ENCODE assay signal across 1 cellular context in genomic region chr19:42281175-42282035, GRCh38.
TF ChIP-seq lines count a peak whose summit lies in the region.

No MANE protein-coding gene starts in this region.

TF ChIP-seq in HepG2, 621 proteins besides CTCF, POLR2A, EP300 and RAD21 (continued from another document and continues in another):
- TF ChIP-seq, protein P1, sequence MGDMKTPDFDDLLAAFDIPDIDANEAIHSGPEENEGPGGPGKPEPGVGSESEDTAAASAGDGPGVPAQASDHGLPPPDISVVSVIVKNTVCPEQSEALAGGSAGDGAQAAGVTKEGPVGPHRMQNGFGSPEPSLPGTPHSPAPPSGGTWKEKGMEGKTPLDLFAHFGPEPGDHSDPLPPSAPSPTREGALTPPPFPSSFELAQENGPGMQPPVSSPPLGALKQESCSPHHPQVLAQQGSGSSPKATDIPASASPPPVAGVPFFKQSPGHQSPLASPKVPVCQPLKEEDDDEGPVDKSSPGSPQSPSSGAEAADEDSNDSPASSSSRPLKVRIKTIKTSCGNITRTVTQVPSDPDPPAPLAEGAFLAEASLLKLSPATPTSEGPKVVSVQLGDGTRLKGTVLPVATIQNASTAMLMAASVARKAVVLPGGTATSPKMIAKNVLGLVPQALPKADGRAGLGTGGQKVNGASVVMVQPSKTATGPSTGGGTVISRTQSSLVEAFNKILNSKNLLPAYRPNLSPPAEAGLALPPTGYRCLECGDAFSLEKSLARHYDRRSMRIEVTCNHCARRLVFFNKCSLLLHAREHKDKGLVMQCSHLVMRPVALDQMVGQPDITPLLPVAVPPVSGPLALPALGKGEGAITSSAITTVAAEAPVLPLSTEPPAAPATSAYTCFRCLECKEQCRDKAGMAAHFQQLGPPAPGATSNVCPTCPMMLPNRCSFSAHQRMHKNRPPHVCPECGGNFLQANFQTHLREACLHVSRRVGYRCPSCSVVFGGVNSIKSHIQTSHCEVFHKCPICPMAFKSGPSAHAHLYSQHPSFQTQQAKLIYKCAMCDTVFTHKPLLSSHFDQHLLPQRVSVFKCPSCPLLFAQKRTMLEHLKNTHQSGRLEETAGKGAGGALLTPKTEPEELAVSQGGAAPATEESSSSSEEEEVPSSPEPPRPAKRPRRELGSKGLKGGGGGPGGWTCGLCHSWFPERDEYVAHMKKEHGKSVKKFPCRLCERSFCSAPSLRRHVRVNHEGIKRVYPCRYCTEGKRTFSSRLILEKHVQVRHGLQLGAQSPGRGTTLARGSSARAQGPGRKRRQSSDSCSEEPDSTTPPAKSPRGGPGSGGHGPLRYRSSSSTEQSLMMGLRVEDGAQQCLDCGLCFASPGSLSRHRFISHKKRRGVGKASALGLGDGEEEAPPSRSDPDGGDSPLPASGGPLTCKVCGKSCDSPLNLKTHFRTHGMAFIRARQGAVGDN (CRISPR knock-in tag; IDR thresholded peaks at IDR 0.05): peak; percentile 63
- peak; percentile 65 for TF ChIP-seq ZFX (CRISPR knock-in tag; IDR thresholded peaks at IDR 0.05; ENCODE audit: low read depth)
- no peak for TF ChIP-seq ZSCAN12 (CRISPR knock-in tag; IDR thresholded peaks at IDR 0.05)
- peak in 1 of 2 experiments; percentile 52; a peak in 3 of 4 replicates for TF ChIP-seq HMGXB4 (CRISPR knock-in tag; IDR thresholded peaks at IDR 0.05; ENCODE audit: borderline replicate concordance in 1 of 2, low read depth in 1 of 2)
- no peak for TF ChIP-seq ZC3H4 (CRISPR knock-in tag; IDR thresholded peaks at IDR 0.05; ENCODE audit: borderline replicate concordance)
- no peak for TF ChIP-seq USF2 (IDR thresholded peaks at IDR 0.05; ENCODE audit: low read depth, low read length)
- no peak for TF ChIP-seq USF2 (CRISPR knock-in tag; IDR thresholded peaks at IDR 0.05; ENCODE audit: borderline replicate concordance)
- TF ChIP-seq ZFY (CRISPR knock-in tag; IDR thresholded peaks at IDR 0.05): peak; percentile 45
- TF ChIP-seq EED (CRISPR knock-in tag; IDR thresholded peaks at IDR 0.05): no peak
- no peak for TF ChIP-seq SP1 (IDR thresholded peaks at IDR 0.05)
- TF ChIP-seq SP1 (CRISPR knock-in tag; IDR thresholded peaks at IDR 0.05): 0 out of 2 replicates have a peak, but pooled peaks have one; percentile 23
- peak; percentile 90; the same call in 1 of the 2 replicates for TF ChIP-seq MTA1 (CRISPR knock-in tag; IDR thresholded peaks at IDR 0.05; ENCODE audit: borderline replicate concordance)
- peak; percentile 98 for TF ChIP-seq SRSF1 (optimal IDR thresholded peaks at IDR 0.05; ENCODE audit: low read depth, low read length)
- TF ChIP-seq TAF1 (CRISPR knock-in tag; IDR thresholded peaks at IDR 0.05): peak; percentile 41; the same call in 1 of the 2 replicates
- TF ChIP-seq, protein P2, sequence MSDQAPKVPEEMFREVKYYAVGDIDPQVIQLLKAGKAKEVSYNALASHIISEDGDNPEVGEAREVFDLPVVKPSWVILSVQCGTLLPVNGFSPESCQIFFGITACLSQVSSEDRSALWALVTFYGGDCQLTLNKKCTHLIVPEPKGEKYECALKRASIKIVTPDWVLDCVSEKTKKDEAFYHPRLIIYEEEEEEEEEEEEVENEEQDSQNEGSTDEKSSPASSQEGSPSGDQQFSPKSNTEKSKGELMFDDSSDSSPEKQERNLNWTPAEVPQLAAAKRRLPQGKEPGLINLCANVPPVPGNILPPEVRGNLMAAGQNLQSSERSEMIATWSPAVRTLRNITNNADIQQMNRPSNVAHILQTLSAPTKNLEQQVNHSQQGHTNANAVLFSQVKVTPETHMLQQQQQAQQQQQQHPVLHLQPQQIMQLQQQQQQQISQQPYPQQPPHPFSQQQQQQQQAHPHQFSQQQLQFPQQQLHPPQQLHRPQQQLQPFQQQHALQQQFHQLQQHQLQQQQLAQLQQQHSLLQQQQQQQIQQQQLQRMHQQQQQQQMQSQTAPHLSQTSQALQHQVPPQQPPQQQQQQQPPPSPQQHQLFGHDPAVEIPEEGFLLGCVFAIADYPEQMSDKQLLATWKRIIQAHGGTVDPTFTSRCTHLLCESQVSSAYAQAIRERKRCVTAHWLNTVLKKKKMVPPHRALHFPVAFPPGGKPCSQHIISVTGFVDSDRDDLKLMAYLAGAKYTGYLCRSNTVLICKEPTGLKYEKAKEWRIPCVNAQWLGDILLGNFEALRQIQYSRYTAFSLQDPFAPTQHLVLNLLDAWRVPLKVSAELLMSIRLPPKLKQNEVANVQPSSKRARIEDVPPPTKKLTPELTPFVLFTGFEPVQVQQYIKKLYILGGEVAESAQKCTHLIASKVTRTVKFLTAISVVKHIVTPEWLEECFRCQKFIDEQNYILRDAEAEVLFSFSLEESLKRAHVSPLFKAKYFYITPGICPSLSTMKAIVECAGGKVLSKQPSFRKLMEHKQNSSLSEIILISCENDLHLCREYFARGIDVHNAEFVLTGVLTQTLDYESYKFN (CRISPR knock-in tag; conservative IDR thresholded peaks at IDR 0.05): peak; percentile 86
- 0 out of 2 replicates have a peak, but pooled peaks have one; percentile 28 for TF ChIP-seq ZBTB7B (CRISPR knock-in tag; IDR thresholded peaks at IDR 0.05)
- TF ChIP-seq, protein P3, sequence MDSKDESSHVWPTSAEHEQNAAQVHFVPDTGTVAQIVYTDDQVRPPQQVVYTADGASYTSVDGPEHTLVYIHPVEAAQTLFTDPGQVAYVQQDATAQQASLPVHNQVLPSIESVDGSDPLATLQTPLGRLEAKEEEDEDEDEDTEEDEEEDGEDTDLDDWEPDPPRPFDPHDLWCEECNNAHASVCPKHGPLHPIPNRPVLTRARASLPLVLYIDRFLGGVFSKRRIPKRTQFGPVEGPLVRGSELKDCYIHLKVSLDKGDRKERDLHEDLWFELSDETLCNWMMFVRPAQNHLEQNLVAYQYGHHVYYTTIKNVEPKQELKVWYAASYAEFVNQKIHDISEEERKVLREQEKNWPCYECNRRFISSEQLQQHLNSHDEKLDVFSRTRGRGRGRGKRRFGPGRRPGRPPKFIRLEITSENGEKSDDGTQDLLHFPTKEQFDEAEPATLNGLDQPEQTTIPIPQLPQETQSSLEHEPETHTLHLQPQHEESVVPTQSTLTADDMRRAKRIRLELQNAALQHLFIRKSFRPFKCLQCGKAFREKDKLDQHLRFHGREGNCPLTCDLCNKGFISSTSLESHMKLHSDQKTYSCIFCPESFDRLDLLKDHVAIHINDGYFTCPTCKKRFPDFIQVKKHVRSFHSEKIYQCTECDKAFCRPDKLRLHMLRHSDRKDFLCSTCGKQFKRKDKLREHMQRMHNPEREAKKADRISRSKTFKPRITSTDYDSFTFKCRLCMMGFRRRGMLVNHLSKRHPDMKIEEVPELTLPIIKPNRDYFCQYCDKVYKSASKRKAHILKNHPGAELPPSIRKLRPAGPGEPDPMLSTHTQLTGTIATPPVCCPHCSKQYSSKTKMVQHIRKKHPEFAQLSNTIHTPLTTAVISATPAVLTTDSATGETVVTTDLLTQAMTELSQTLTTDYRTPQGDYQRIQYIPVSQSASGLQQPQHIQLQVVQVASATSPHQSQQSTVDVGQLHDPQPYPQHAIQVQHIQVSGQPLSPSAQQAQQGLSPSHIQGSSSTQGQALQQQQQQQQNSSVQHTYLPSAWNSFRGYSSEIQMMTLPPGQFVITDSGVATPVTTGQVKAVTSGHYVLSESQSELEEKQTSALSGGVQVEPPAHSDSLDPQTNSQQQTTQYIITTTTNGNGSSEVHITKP (CRISPR knock-in tag; IDR thresholded peaks at IDR 0.05; ENCODE audit: low read depth): 0 out of 2 replicates have a peak, but pooled peaks have one; percentile 54
- TF ChIP-seq ZBTB10 (CRISPR knock-in tag; IDR thresholded peaks at IDR 0.05; ENCODE audit: borderline replicate concordance): peak; percentile 78; the same call in 1 of the 2 replicates
- TF ChIP-seq ZNF605 (CRISPR knock-in tag; IDR thresholded peaks at IDR 0.05): 0 out of 2 replicates have a peak, but pooled peaks have one; percentile 48
- peak; percentile 69; the same call in 1 of the 2 replicates for TF ChIP-seq FOSL1 (CRISPR knock-in tag; IDR thresholded peaks at IDR 0.05; ENCODE audit: borderline replicate concordance)
- TF ChIP-seq HBP1 (CRISPR knock-in tag; IDR thresholded peaks at IDR 0.05; ENCODE audit: low read depth): peak; percentile 73
- 0 out of 2 replicates have a peak, but pooled peaks have one; percentile 20 for TF ChIP-seq ZNF253 (CRISPR knock-in tag; IDR thresholded peaks at IDR 0.05; ENCODE audit: borderline replicate concordance)
- TF ChIP-seq KDM1A (CRISPR knock-in tag; IDR thresholded peaks at IDR 0.05): peak; percentile 11; the same call in 1 of the 2 replicates
- 0 out of 4 replicates have a peak, but pooled peaks of 1 of the 2 experiments have one; percentile 12 for TF ChIP-seq NR2F1 (CRISPR knock-in tag; IDR thresholded peaks at IDR 0.05)
- no peak for TF ChIP-seq NONO (IDR thresholded peaks at IDR 0.05)
- TF ChIP-seq NONO (CRISPR knock-in tag; conservative IDR thresholded peaks at IDR 0.05): peak; percentile 40; the same call in 1 of the 2 replicates
- TF ChIP-seq RBAK (CRISPR knock-in tag; IDR thresholded peaks at IDR 0.05): no peak
- TF ChIP-seq ZNF343 (CRISPR knock-in tag; IDR thresholded peaks at IDR 0.05): 0 out of 2 replicates have a peak, but pooled peaks have one; percentile 47
- TF ChIP-seq RFX1 (IDR thresholded peaks at IDR 0.05): no peak
- peak; percentile 38 for TF ChIP-seq HNRNPLL (IDR thresholded peaks at IDR 0.05; ENCODE audit: low read depth, low read length, poor library complexity, severe bottlenecking)
- TF ChIP-seq ZSCAN30 (CRISPR knock-in tag; IDR thresholded peaks at IDR 0.05): 0 out of 2 replicates have a peak, but pooled peaks have one; percentile 19
